Comparison of ENCODE assay signal across 8 cellular contexts in the genomic region with DNA sequence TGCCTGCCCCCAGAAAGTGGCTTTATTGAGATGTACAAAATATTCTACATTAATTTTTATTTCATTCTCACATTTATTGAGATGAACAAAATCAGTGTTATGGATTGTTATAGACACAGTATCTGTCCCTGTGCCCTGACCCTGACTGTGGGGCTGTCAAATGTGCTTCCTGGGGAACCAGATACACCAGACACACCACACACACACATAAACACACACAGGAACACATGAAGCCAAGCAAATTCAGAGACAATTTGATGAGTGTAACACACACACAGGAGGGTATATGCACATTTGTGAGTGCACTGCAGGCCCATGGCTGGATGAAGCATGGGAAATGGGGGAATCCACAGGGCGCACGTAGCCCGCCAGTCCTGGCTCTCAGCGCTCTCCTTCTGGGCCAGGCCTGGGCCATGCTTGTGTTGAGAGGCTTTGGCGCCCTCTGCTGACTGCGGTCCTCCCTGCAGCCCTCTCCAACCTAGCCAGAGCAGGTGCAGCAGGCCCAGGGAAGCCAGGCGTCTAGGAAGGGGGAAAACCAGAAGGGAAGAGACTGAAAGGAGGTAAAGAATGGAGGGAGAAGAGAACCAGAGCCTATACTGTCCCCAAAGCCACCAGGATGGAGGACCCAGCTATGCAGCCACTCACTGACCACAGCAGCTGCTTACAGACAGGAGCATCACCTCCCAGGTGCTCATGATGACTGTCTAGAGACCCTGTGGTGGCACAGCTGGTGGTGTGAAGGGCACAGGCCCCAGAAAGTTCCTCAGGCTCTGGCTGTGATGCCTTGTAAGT. TPM values are rescaled to one million over a fixed set of nuclear protein-coding genes. Genes with fewer than 3 reads are reported as not detected.
A peak's percentile ranks its signal among the peaks of the same experiment; 100 is the strongest.
DNase-seq lines count a peak whose midpoint lies in the region; TF ChIP-seq lines count a peak whose summit lies in the region.

No MANE protein-coding gene starts in this region.

- no peak overlapping the region for H3K4me3 Mint-ChIP-seq in type B pancreatic cell

- H3K36me3 ChIP-seq in SJCRH30 (no peaks in the 10 kb centered on the region), parathyroid adenoma (ENCODE audit: control insufficient read depth, insufficient read depth, low read length) (no peaks in the 10 kb centered on the region)

- peaks cover 5% of the 10 kb centered on the region for H3K4me1 Mint-ChIP-seq in type B pancreatic cell (ENCODE audit: unreplicated experiment)

- TF ChIP-seq CTCF in parathyroid adenoma (IDR thresholded peaks at IDR 0.05) (peak; percentile 39), type B pancreatic cell (conservative IDR thresholded peaks at IDR 0.05) (peak; percentile 94)

- H3K4me1 ChIP-seq in SJCRH30 (peaks cover 10% of the 10 kb centered on the region), parathyroid adenoma (no peaks in the 10 kb centered on the region)

- no peak overlapping the region for H3K4me2 ChIP-seq in parathyroid adenoma (ENCODE audit: low read length)

- H3K27ac ChIP-seq in SJCRH30 (no peak overlapping the region), parathyroid adenoma (no peak overlapping the region)

- in situ Hi-C loops in KBM-7 (cut with MboI; ENCODE audit: low pct_unique_long_range_greater_than_20kb, low sequenced_read_pairs), result no loop called here

- no peaks in the 10 kb centered on the region for H3K36me3 Mint-ChIP-seq in type B pancreatic cell

- no peak overlapping the region for H2AFZ ChIP-seq in parathyroid adenoma

- H3K27ac Mint-ChIP-seq in type B pancreatic cell, result no peak overlapping the region

- H3K27me3 ChIP-seq in SJCRH30 (no peaks in the 10 kb centered on the region), parathyroid adenoma (ENCODE audit: control insufficient read depth, insufficient read depth, low read length) (no peaks in the 10 kb centered on the region)

- H3K4me3 ChIP-seq in SJCRH30 (no peak overlapping the region), parathyroid adenoma (ENCODE audit: low read depth, low read length) (no peak overlapping the region)

- no peaks in the 10 kb centered on the region for H3K79me2 ChIP-seq in parathyroid adenoma

- H3K9me3 Mint-ChIP-seq in type B pancreatic cell, result no peaks in the 10 kb centered on the region

- no peak overlapping the region for H3K9ac ChIP-seq in parathyroid adenoma

- peaks cover 30% of the 10 kb centered on the region for H3K27me3 Mint-ChIP-seq in type B pancreatic cell

- no peaks in the 10 kb centered on the region; the same call in 1 of the 2 replicates for H3K9me3 ChIP-seq in SJCRH30 (replicated peaks)
- no peaks in the 10 kb centered on the region for H3K9me3 ChIP-seq in parathyroid adenoma (ENCODE audit: control insufficient read depth, low read length)

- peak; percentile 17 for DNase-seq in SIG-M5 treated with dmso at 0.1 percent for 504 hours (lab: John Stamatoyannopoulos, UW; ENCODE audit: unreplicated experiment)
- DNase-seq in SIG-M5 (lab: John Stamatoyannopoulos, UW), result no peak
- DNase-seq in KBM-7, result peak; percentile 91
- peak; percentile 77 to 84 for DNase-seq in SJCRH30
- DNase-seq in activated gamma-delta T cell (lab: John Stamatoyannopoulos, UW), result peak; percentile 18
- peak; percentile 64 for DNase-seq in germinal center (ENCODE audit: low spot score)
- peak; percentile 87 for DNase-seq in type B pancreatic cell (ENCODE audit: extremely low spot score, unreplicated experiment)

RNA-seq across cellular contexts. Expression of a gene that starts 18.0 kb away (rescaled TPM):
- 31.3 and 33.3 TPM in 2 replicates for total RNA-seq in SJCRH30 (2014; rRNA removed; shearing (Covaris generic))
- 10.3 and 25.1 TPM in 2 replicates for total RNA-seq in type B pancreatic cell (ENCODE audit: low replicate concordance)

RNA-seq across cellular contexts. Expression of a gene that starts 34.9 kb away (rescaled TPM):
- total RNA-seq in SJCRH30 (2014; rRNA removed; shearing (Covaris generic)), result not detected in 2 replicates
- total RNA-seq in type B pancreatic cell (ENCODE audit: low replicate concordance), result not detected in 2 replicates
